ENCODE assay signal across 8 cellular contexts in genomic region chr16:30876867-30877266, GRCh38. TPM values are rescaled to one million over a fixed set of nuclear protein-coding genes. Genes with fewer than 3 reads are reported as not detected.
DNase-seq lines count a peak whose midpoint lies in the region; ATAC-seq and TF ChIP-seq lines count a peak whose summit lies in the region.

No MANE protein-coding gene starts in this region.

- H3K27ac ChIP-seq in HUES64 (ENCODE audit: low read depth, low read length) (no peak overlapping the region), gastroesophageal sphincter (peak overlapping the region in 2 of 4 donors; percentile 90 to 92)

- intact Hi-C loops in MCF 10A (cut with micrococcal nuclease): no loop called here

- TF ChIP-seq CTCF in MCF 10A (IDR thresholded peaks at IDR 0.05; ENCODE audit: unreplicated experiment) (no peak), gastroesophageal sphincter (IDR thresholded peaks at IDR 0.05) (no peak)

- H3K4me3 Mint-ChIP-seq in MCF 10A (ENCODE audit: unreplicated experiment): peak overlapping the region; percentile 91

- H3K36me3 Mint-ChIP-seq in MCF 10A (ENCODE audit: insufficient read depth, unreplicated experiment): peaks cover 39% of the 10 kb centered on the region

- no peak for TF ChIP-seq POLR2A in gastroesophageal sphincter (IDR thresholded peaks at IDR 0.05)

- WGBS in HUES64: 72% methylated on average over 5 of the region's 5 CpGs
- WGBS in gastroesophageal sphincter (ENCODE audit: low coverage in 1 of 2), 2 donors: 50 to 66% methylated on average over 2 to 3 of the region's 5 CpGs

- H3K4me1 ChIP-seq in HUES64 (ENCODE audit: insufficient read depth, low read length) (peaks cover 8% of the 10 kb centered on the region; the same call in 1 of the 2 replicates), gastroesophageal sphincter (peaks cover 0 to 44% (median 18%) of the 10 kb centered on the region in 3 donors)

- H3K36me3 ChIP-seq in HUES64 (ENCODE audit: insufficient read depth, low read length): peaks cover 10% of the 10 kb centered on the region; the same call in 1 of the 2 replicates
- peaks cover 0 to 33% of the 10 kb centered on the region in 2 donors for H3K36me3 ChIP-seq in gastroesophageal sphincter

- H3K9me3 Mint-ChIP-seq in MCF 10A (ENCODE audit: unreplicated experiment): no peaks in the 10 kb centered on the region

- H3K27ac Mint-ChIP-seq in MCF 10A (ENCODE audit: low read depth, unreplicated experiment): peak overlapping the region; percentile 72

- H3K4me3 ChIP-seq in HUES64 (ENCODE audit: low read length) (peak overlapping the region; percentile 87), gastroesophageal sphincter (peak overlapping the region in 1 of 2 donors; percentile 93)

- H3K27me3 Mint-ChIP-seq in MCF 10A (ENCODE audit: insufficient read depth, unreplicated experiment): no peaks in the 10 kb centered on the region

- POLR2A ChIA-PET in MCF 10A (lab: Yijun Ruan, JAX): interaction anchor here (1.9 to 3.9 kb wide), 4 partner anchors 15 to 71 kb away, joined by 4 to 43 read pairs (median 30); partner anchors contain the start of genes BCL7C and CTF1

- peaks cover 12% of the 10 kb centered on the region for H3K4me1 Mint-ChIP-seq in MCF 10A (ENCODE audit: insufficient read depth, unreplicated experiment)

- DNase-seq in AG20443 (ENCODE audit: low spot score): peak; percentile 29
- DNase-seq in MCF 10A (ENCODE audit: unreplicated experiment): no peak
- peak; percentile 30 for DNase-seq in myocyte (ENCODE audit: low read depth)
- no peak for DNase-seq in GM03348 (ENCODE audit: low spot score)
- DNase-seq in HCEC 1CT: no peak

- peak overlapping the region; percentile 97; the same call in 1 of the 2 replicates for H3K9ac ChIP-seq in HUES64 (ENCODE audit: low read depth, low read length)

- no TSS peak for BruUV-seq in MCF 10A (replicated peaks; lab: Mats Ljungman, UMichigan)

- ATAC-seq in HG03442 (IDR thresholded peaks at IDR 0.05; ENCODE audit: unreplicated experiment): no peak
- ATAC-seq in gastroesophageal sphincter: no peak

- no peak for TF ChIP-seq EP300 in gastroesophageal sphincter (IDR thresholded peaks at IDR 0.05)

- CTCF ChIA-PET in MCF 10A (lab: Yijun Ruan, JAX): interaction anchor here (1.4 to 4.1 kb wide), 4 partner anchors 19 to 65 kb away, joined by 3 to 23 read pairs (median 6); partner anchors contain the start of gene CTF1

- H3K9me3 ChIP-seq in HUES64 (ENCODE audit: insufficient read depth, low read depth, low read length): no peaks in the 10 kb centered on the region
- no peaks in the 10 kb centered on the region for H3K9me3 ChIP-seq in gastroesophageal sphincter

- H3K27me3 ChIP-seq in HUES64 (ENCODE audit: insufficient read depth, low read length): peaks cover 31% of the 10 kb centered on the region
- no peaks in the 10 kb centered on the region for H3K27me3 ChIP-seq in gastroesophageal sphincter

RNA-seq across cellular contexts. Expression of gene BCL7C, which starts 17.0 kb away (rescaled TPM):
- polyA plus RNA-seq in HUES64 (2013, experiment 1 of 2): 19.2 TPM
- 20.5 TPM for polyA plus RNA-seq in HUES64 (2013, experiment 2 of 2)
- total RNA-seq in MCF 10A (2022) (32.0 and 33.9 TPM in 2 replicates), myocyte (25.4 and 35.4 TPM in 2 replicates), gastroesophageal sphincter (10 to 100 TPM; 39.2 to 48.7 (median 42.0) TPM)
- polyA plus RNA-seq in myocyte (2012): 31.3 TPM

RNA-seq across cellular contexts. Expression of gene CTF1, which starts 19.5 kb away (rescaled TPM):
- polyA plus RNA-seq in HUES64 (2013, experiment 1 of 2): 1.0 TPM
- polyA plus RNA-seq in HUES64 (2013, experiment 2 of 2): 1.6 TPM
- total RNA-seq in MCF 10A (2022): 3.6 and 4.1 TPM in 2 replicates
- total RNA-seq in myocyte: 4.2 and 5.6 TPM in 2 replicates
- polyA plus RNA-seq in myocyte (2012): 10.2 TPM
- total RNA-seq in gastroesophageal sphincter: 10 to 100 TPM in 1 of 4 donors, 1 to 10 TPM in 3; 5.1 to 14.6 (median 6.2) TPM

RNA-seq across cellular contexts. Expression of gene FBXL19, which starts 46.5 kb away (rescaled TPM):
- 53.0 TPM for polyA plus RNA-seq in HUES64 (2013, experiment 1 of 2)
- polyA plus RNA-seq in HUES64 (2013, experiment 2 of 2): 53.0 TPM
- total RNA-seq in MCF 10A (2022): 18.0 and 23.4 TPM in 2 replicates
- 11.6 and 14.9 TPM in 2 replicates for total RNA-seq in myocyte
- 12.7 TPM for polyA plus RNA-seq in myocyte (2012)
- 10 to 100 TPM in 3 of 4 donors, 1 to 10 TPM in 1; 10.0 to 23.5 (median 11.9) TPM for total RNA-seq in gastroesophageal sphincter

Comparison
In these comparisons a context has a peak if more than half of its experiments do, and no peak if none do; other contexts are left out.
1. DNase-seq: peak in AG20443 (single experiment) and myocyte (single experiment); none in MCF 10A (single experiment), GM03348 (single experiment) and HCEC 1CT (single experiment).